Comparison of ENCODE assay signal across 22 cellular contexts in genomic region chr19:6011794-6012193, GRCh38.
"Had no signal": no experiment of that assay in that cellular context is flagged by ENCODE, and none has a peak within 500 bp of the region (broad histone marks: within the 10 kb centered on the region; RNA-seq: fewer than 3 reads in every experiment).

No MANE protein-coding gene starts in this region.

- H3K9me3 ChIP-seq: psoas muscle, tibial artery had no signal

- ATAC-seq: activated CD4-positive, CD25-positive, alpha-beta regulatory T cell treated with anti-CD3 and anti-CD28 coated beads, Interleukin-2, amount 50 U/mL, for 24 hours; activated naive CD8-positive, alpha-beta T cell treated with anti-CD3 and anti-CD28 coated beads, Interleukin-2, amount 50 U/mL, for 24 hours; foreskin keratinocyte; left lobe of liver; natural killer cell; psoas muscle; right cardiac atrium; stimulated activated naive CD8-positive, alpha-beta T cell treated with anti-CD3 and anti-CD28 coated beads, Interleukin-15, amount 100 ng/mL, for 72 hours had no signal

- H3K27me3 ChIP-seq: cardiac muscle cell, foreskin keratinocyte, tibial artery had no signal

- H3K36me3 ChIP-seq: cardiac muscle cell had no signal

- H3K4me3 ChIP-seq: cardiac muscle cell, lung, psoas muscle, skin epidermis, tibial artery had no signal

- H3K27ac ChIP-seq: cardiac muscle cell, foreskin keratinocyte, psoas muscle, skin epidermis, tibial artery, VCaP had no signal

- DNase-seq: activated CD4-positive, alpha-beta memory T cell treated with anti-CD3 and anti-CD28 coated beads, Interleukin-2, amount 10 ng/mL, durations not matched to agents 7 days and 5 days; activated CD4-positive, alpha-beta T cell treated with anti-CD3 and anti-CD28 coated beads, Interleukin-2, amount 10 ng/mL, durations not matched to agents 24 days and 14 days; activated effector memory CD4-positive, alpha-beta T cell treated with anti-CD3 and anti-CD28 coated beads, Interleukin-2, amount 50 U/mL, for 16 hours; activated naive CD4-positive, alpha-beta T cell treated with anti-CD3 and anti-CD28 coated beads, Interleukin-2, amount 50 U/mL, for 16 hours; activated naive CD8-positive, alpha-beta T cell treated with anti-CD3 and anti-CD28 coated beads, Interleukin-2, amount 50 U/mL, for 24 hours; activated T-cell treated with anti-CD3 and anti-CD28 coated beads for 4 hours; dermis blood vessel endothelial cell; effector CD8-positive, alpha-beta T cell; erythroblast; foreskin keratinocyte; natural killer cell; right cardiac atrium; stimulated activated CD4-positive, alpha-beta T cell treated with anti-CD3 and anti-CD28 coated beads, Interleukin-1b, Interleukin-23, amount 100 ng/mL, for 48 hours; stimulated activated naive CD8-positive, alpha-beta T cell treated with anti-CD3 and anti-CD28 coated beads, Interleukin-15, amount 100 ng/mL, for 72 hours; tibial artery had no signal

- H3K4me1 ChIP-seq: foreskin keratinocyte, psoas muscle, tibial artery had no signal
